Comparison of ENCODE assay signal across 1 cellular context in the genomic region with DNA sequence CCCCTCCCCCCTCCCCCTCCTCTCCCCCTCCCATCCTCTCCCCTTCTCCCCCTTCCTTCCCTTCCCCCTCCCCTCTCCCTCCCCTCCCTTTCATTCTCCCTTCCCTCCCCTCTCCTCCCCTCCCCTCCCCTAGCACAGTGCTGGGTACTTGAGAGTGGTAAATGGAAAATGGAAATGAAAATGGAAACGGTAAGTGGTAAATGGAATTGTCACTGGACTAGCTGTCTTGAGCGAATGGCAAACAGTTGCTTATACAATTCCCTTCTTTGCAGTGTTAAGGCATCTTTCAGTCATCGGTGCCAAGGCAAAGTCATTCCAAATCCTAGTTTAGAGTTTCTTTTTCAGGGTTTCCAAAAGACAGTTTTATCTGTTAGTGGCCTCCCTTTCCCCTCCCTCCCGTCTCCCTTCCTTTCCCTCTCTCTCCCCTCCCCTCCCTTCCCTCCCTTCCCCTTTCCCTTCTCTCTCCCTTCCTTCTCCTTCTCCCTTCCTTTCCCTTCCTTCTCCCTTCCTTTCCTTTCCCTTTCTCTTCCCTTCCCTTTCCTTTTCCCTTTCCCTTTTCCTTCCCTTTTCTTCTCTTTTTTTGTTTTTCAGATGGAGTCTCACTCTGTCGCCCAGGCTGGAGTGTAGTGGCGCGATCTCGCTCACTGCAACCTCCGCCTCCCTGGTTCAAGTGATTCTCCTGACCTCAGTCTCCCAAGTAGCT.
A peak's percentile ranks its signal among the peaks of the same experiment; 100 is the strongest.
TF ChIP-seq lines count a peak whose summit lies in the region.

No MANE protein-coding gene starts in this region.

TF ChIP-seq in HEK293, 187 proteins besides CTCF, POLR2A, EP300 and RAD21 (continued from another document):
- TF ChIP-seq WT1 (tag by site-specific recombination; IDR thresholded peaks at IDR 0.05) (0 out of 2 replicates have a peak, but pooled peaks have one; percentile 28), ZNF354C (tag by site-specific recombination; IDR thresholded peaks at IDR 0.05; ENCODE audit: borderline replicate concordance, low read depth) (no peak), REPIN1 (tag by site-specific recombination; IDR thresholded peaks at IDR 0.05; ENCODE audit: low read depth) (no peak), ZNF768 (tag by site-specific recombination; IDR thresholded peaks at IDR 0.05) (no peak), GLIS1 (tag by site-specific recombination; IDR thresholded peaks at IDR 0.05) (no peak), PRDM1 (tag by site-specific recombination; IDR thresholded peaks at IDR 0.05) (peak; percentile 100)
- TF ChIP-seq, protein P1, sequence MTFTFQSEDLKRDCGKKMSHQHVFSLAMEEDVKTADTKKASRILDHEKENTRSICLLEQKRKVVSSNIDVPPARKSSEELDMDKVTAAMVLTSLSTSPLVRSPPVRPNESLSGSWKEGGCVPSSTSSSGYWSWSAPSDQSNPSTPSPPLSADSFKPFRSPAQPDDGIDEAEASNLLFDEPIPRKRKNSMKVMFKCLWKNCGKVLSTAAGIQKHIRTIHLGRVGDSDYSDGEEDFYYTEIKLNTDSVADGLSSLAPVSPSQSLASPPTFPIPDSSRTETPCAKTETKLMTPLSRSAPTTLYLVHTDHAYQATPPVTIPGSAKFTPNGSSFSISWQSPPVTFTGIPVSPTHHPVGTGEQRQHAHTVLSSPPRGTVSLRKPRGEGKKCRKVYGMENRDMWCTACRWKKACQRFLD (tag by site-specific recombination; IDR thresholded peaks at IDR 0.05): no peak
